Comparison of ENCODE assay signal across 8 cellular contexts in genomic region chr19:54448037-54448773, GRCh38. TPM values are rescaled to one million over a fixed set of nuclear protein-coding genes. Genes with fewer than 3 reads are reported as not detected.
DNase-seq lines count a peak whose midpoint lies in the region; ATAC-seq and TF ChIP-seq lines count a peak whose summit lies in the region.

No MANE protein-coding gene starts in this region.

- H3K9me3 ChIP-seq in mucosa of rectum (ENCODE audit: control insufficient read depth in 2 of 2, low read length in 2 of 2) = no peaks in the 10 kb centered on the region
- no peaks in the 10 kb centered on the region for H3K9me3 ChIP-seq in suprapubic skin

- ATAC-seq in GM18907 (IDR thresholded peaks at IDR 0.05; ENCODE audit: unreplicated experiment) (peak; percentile 28), esophagus mucosa (peak; percentile 42), GM21717 (IDR thresholded peaks at IDR 0.05; ENCODE audit: unreplicated experiment) (no peak)
- peak; percentile 20 for ATAC-seq in activated CD8-positive, alpha-beta memory T cell treated with anti-CD3 and anti-CD28 coated beads, Interleukin-2, amount 10 ng/mL, durations not matched to agents 7 days and 5 days

- peaks cover 46% of the 10 kb centered on the region for H3K4me1 Mint-ChIP-seq in activated CD8-positive, alpha-beta memory T cell treated with anti-CD3 and anti-CD28 coated beads, Interleukin-2, amount 10 ng/mL, durations not matched to agents 7 days and 5 days

- WGBS in suprapubic skin = 2% methylated on average over 32 of the region's 34 CpGs

- H3K27me3 ChIP-seq in mucosa of rectum (ENCODE audit: control insufficient read depth in 2 of 2, insufficient read depth in 2 of 2, low read length in 2 of 2) (no peaks in the 10 kb centered on the region), suprapubic skin (no peaks in the 10 kb centered on the region)

- peaks cover 51% of the 10 kb centered on the region for H3K36me3 Mint-ChIP-seq in activated CD8-positive, alpha-beta memory T cell treated with anti-CD3 and anti-CD28 coated beads, Interleukin-2, amount 10 ng/mL, durations not matched to agents 7 days and 5 days

- peak overlapping the region; percentile 86 to 97 for H3K9ac ChIP-seq in mucosa of rectum (ENCODE audit: low read depth in 1 of 2, low read length in 2 of 2)

- H3K36me3 ChIP-seq in mucosa of rectum (ENCODE audit: control insufficient read depth in 2 of 2, insufficient read depth in 2 of 2, low read length in 2 of 2) = peaks cover 15 to 24% of the 10 kb centered on the region in 2 donors
- H3K36me3 ChIP-seq in suprapubic skin = peaks cover 33% of the 10 kb centered on the region

- CTCF ChIA-PET in AG04449 (lab: Yijun Ruan, JAX) = interaction anchor here (0.6 to 3.2 kb wide), 6 partner anchors 9 to 30 kb away, joined by 3 to 23 read pairs (median 4); partner anchors contain the start of gene CDC42EP5
- CTCF ChIA-PET in activated CD8-positive, alpha-beta memory T cell treated with anti-CD3 and anti-CD28 coated beads, Interleukin-2, amount 10 ng/mL, durations not matched to agents 7 days and 5 days (lab: Charles Lee) = interaction anchor here (0.7 to 2.1 kb wide), 8 partner anchors 9 to 236 kb away, joined by 3 to 8 read pairs (median 4); partner anchors contain the start of gene LENG9

- no peaks in the 10 kb centered on the region for H3K27me3 Mint-ChIP-seq in activated CD8-positive, alpha-beta memory T cell treated with anti-CD3 and anti-CD28 coated beads, Interleukin-2, amount 10 ng/mL, durations not matched to agents 7 days and 5 days

- peak overlapping the region; percentile 98 for H3K27ac Mint-ChIP-seq in activated CD8-positive, alpha-beta memory T cell treated with anti-CD3 and anti-CD28 coated beads, Interleukin-2, amount 10 ng/mL, durations not matched to agents 7 days and 5 days

- peak overlapping the region; percentile 98 for H3K4me3 Mint-ChIP-seq in activated CD8-positive, alpha-beta memory T cell treated with anti-CD3 and anti-CD28 coated beads, Interleukin-2, amount 10 ng/mL, durations not matched to agents 7 days and 5 days

- H3K9me3 Mint-ChIP-seq in activated CD8-positive, alpha-beta memory T cell treated with anti-CD3 and anti-CD28 coated beads, Interleukin-2, amount 10 ng/mL, durations not matched to agents 7 days and 5 days (ENCODE audit: low read depth) = no peaks in the 10 kb centered on the region

- H3K4me3 ChIP-seq in AG04449 (ENCODE audit: low read depth, low read length) (peak overlapping the region; percentile 98), mucosa of rectum (ENCODE audit: low read length in 2 of 2) (peak overlapping the region; percentile 91 to 96), suprapubic skin (peak overlapping the region; percentile 78)

- no peak for TF ChIP-seq POLR2A in suprapubic skin (IDR thresholded peaks at IDR 0.05)

- H3K4me1 ChIP-seq in mucosa of rectum (ENCODE audit: control insufficient read depth in 2 of 2, insufficient read depth in 2 of 2, low read length in 2 of 2) (peaks cover 29 to 30% of the 10 kb centered on the region in 2 donors), suprapubic skin (peaks cover 47% of the 10 kb centered on the region)

- H3K27ac ChIP-seq in mucosa of rectum (ENCODE audit: low read depth in 2 of 2, low read length in 2 of 2) (peak overlapping the region; percentile 97 to 99), suprapubic skin (peak overlapping the region; percentile 98)

- POLR2A ChIA-PET in AG04449 (lab: Yijun Ruan, JAX) = interaction anchor here (0.8 to 2.7 kb wide), 7 partner anchors 9 to 32 kb away, joined by 3 to 49 read pairs (median 12); partner anchors contain the start of genes CDC42EP5 and LENG9

- TF ChIP-seq CTCF in AG04449 (IDR thresholded peaks at IDR 0.05; ENCODE audit: insufficient read depth, low read length, missing control alignments) (no peak), suprapubic skin (IDR thresholded peaks at IDR 0.05) (no peak)

- DNase-seq in AG04449 (ENCODE audit: low read depth, low spot score) = no peak
- peak; percentile 33 for DNase-seq in NCI-H1694 (lab: John Stamatoyannopoulos, UW)
- peak; percentile 62 for DNase-seq in activated CD8-positive, alpha-beta memory T cell treated with anti-CD3 and anti-CD28 coated beads, Interleukin-2, amount 10 ng/mL, durations not matched to agents 7 days and 5 days
- peak; percentile 84 to 85 for DNase-seq in suprapubic skin (ENCODE audit: low spot score in 2 of 2)

- TF ChIP-seq EP300 in suprapubic skin (IDR thresholded peaks at IDR 0.05) = no peak

RNA-seq across cellular contexts. Expression of gene LENG8, which starts 0.8 kb away (rescaled TPM):
- 100 to 1,000 TPM; 191 to 282 TPM for total RNA-seq in activated CD8-positive, alpha-beta memory T cell treated with anti-CD3 and anti-CD28 coated beads, Interleukin-2, amount 10 ng/mL, durations not matched to agents 7 days and 5 days
- total RNA-seq in esophagus mucosa (38.5 TPM), suprapubic skin (100 to 1,000 TPM in 2 of 4 donors, 10 to 100 TPM in 2; 80.4 to 410 (median 124) TPM)

RNA-seq across cellular contexts. Expression of gene LENG9, which starts 15.4 kb away (rescaled TPM):
- total RNA-seq in activated CD8-positive, alpha-beta memory T cell treated with anti-CD3 and anti-CD28 coated beads, Interleukin-2, amount 10 ng/mL, durations not matched to agents 7 days and 5 days = 1 to 10 TPM; 6.3 to 7.2 TPM
- 7.2 TPM for total RNA-seq in esophagus mucosa
- total RNA-seq in suprapubic skin = 1 to 10 TPM; 3.1 to 7.9 (median 4.1) TPM

RNA-seq across cellular contexts. Expression of gene CDC42EP5, which starts 24.9 kb away (rescaled TPM):
- under 1 TPM in 1 of 2 experiments, not detected in 1; 0.61 TPM for total RNA-seq in activated CD8-positive, alpha-beta memory T cell treated with anti-CD3 and anti-CD28 coated beads, Interleukin-2, amount 10 ng/mL, durations not matched to agents 7 days and 5 days
- total RNA-seq in esophagus mucosa (18.2 TPM), suprapubic skin (1 to 10 TPM; 4.2 to 9.4 (median 5.5) TPM)

RNA-seq across cellular contexts. Expression of gene TTYH1, which starts 32.9 kb away (rescaled TPM):
- total RNA-seq in activated CD8-positive, alpha-beta memory T cell treated with anti-CD3 and anti-CD28 coated beads, Interleukin-2, amount 10 ng/mL, durations not matched to agents 7 days and 5 days = 1 to 10 TPM in 1 of 2 experiments, under 1 TPM in 1; 0.93 to 1.2 TPM
- total RNA-seq in esophagus mucosa (0.44 TPM), suprapubic skin (10 to 100 TPM; 11.2 to 20.4 (median 12.5) TPM)

RNA-seq across cellular contexts. Expression of gene LAIR2, which starts 54.4 kb away (rescaled TPM):
- total RNA-seq in activated CD8-positive, alpha-beta memory T cell treated with anti-CD3 and anti-CD28 coated beads, Interleukin-2, amount 10 ng/mL, durations not matched to agents 7 days and 5 days = 1 to 10 TPM; 1.4 to 6.8 TPM
- total RNA-seq in esophagus mucosa (not detected), suprapubic skin (not detected)
